In the genomic region with DNA sequence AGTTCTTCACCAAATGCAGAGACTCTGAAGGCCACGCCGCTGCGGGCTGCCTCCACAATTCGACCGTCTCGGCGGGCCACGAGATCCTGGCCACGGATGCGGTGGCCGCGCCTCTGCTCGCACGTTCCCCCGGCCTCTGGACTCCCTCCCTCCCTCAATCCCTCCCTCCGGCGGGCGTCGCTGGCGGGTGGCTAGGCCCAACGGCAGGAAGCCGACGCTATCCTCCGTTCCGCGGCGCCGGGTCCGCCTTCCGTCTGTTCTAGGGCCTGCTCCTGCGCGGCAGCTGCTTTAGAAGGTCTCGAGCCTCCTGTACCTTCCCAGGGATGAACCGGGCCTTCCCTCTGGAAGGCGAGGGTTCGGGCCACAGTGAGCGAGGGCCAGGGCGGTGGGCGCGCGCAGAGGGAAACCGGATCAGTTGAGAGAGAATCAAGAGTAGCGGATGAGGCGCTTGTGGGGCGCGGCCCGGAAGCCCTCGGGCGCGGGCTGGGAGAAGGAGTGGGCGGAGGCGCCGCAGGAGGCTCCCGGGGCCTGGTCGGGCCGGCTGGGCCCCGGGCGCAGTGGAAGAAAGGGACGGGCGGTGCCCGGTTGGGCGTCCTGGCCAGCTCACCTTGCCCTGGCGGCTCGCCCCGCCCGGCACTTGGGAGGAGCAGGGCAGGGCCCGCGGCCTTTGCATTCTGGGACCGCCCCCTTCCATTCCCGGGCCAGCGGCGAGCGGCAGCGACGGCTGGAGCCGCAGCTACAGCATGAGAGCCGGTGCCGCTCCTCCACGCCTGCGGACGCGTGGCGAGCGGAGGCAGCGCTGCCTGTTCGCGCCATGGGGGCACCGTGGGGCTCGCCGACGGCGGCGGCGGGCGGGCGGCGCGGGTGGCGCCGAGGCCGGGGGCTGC, we compare ENCODE assay signal across 8 cellular contexts. TPM values are rescaled to one million over a fixed set of nuclear protein-coding genes. Genes with fewer than 3 reads are reported as not detected.
DNase-seq lines count a peak whose midpoint lies in the region; ATAC-seq and TF ChIP-seq lines count a peak whose summit lies in the region.

A gene with protein sequence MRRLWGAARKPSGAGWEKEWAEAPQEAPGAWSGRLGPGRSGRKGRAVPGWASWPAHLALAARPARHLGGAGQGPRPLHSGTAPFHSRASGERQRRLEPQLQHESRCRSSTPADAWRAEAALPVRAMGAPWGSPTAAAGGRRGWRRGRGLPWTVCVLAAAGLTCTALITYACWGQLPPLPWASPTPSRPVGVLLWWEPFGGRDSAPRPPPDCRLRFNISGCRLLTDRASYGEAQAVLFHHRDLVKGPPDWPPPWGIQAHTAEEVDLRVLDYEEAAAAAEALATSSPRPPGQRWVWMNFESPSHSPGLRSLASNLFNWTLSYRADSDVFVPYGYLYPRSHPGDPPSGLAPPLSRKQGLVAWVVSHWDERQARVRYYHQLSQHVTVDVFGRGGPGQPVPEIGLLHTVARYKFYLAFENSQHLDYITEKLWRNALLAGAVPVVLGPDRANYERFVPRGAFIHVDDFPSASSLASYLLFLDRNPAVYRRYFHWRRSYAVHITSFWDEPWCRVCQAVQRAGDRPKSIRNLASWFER (plus strand): TSS at position 227 of the 887 bp plus-strand sequence. CDS start 213 bp downstream, at position 440.

- H3K4me1 Mint-ChIP-seq in neural crest cell = peaks cover 31% of the 10 kb centered on the region

- peak within 1 kb of the TSS; percentile 64 for H3K4me3 ChIP-seq in HUES64 (ENCODE audit: low read length)

- DNase-seq in DMS53 treated with DMSO at 0.1 percent for 48 hours (lab: John Stamatoyannopoulos, UW; ENCODE audit: unreplicated experiment) = peak; percentile 95
- DNase-seq in RPMI7951 (ENCODE audit: low read depth) = peak; percentile 86
- DNase-seq in activated effector memory CD4-positive, alpha-beta T cell treated with anti-CD3 and anti-CD28 coated beads, Interleukin-2, amount 50 U/mL, for 16 hours = peak; percentile 90
- DNase-seq in fibroblast of the conjunctiva (ENCODE audit: low read depth) = peak; percentile 55
- DNase-seq in neural crest cell (ENCODE audit: low read depth, low spot score) = peak; percentile 70
- DNase-seq in stromal cell of bone marrow (ENCODE audit: low read depth) = peak; percentile 67

- peak; percentile 88 for ATAC-seq in GM21515 (IDR thresholded peaks at IDR 0.05; ENCODE audit: unreplicated experiment)

- H3K27me3 Mint-ChIP-seq in neural crest cell (ENCODE audit: low read depth) = peaks cover 11% of the 10 kb centered on the region

- H3K27ac Mint-ChIP-seq in neural crest cell (ENCODE audit: unreplicated experiment) = peak within 1 kb of the TSS; percentile 99

- WGBS in HUES64 = under 1% methylated on average over 101 of the region's 101 CpGs

- peaks cover 2% of the 10 kb centered on the region for H3K36me3 Mint-ChIP-seq in neural crest cell (ENCODE audit: low read depth)

- H3K9me3 ChIP-seq in HUES64 (ENCODE audit: insufficient read depth, low read depth, low read length) = no peaks in the 10 kb centered on the region

- peak within 1 kb of the TSS; percentile 92 for H3K4me3 Mint-ChIP-seq in neural crest cell

- peaks cover 50% of the 10 kb centered on the region for H3K27me3 ChIP-seq in HUES64 (ENCODE audit: insufficient read depth, low read length)

- H3K4me1 ChIP-seq in HUES64 (ENCODE audit: insufficient read depth, low read length) = peaks cover 13% of the 10 kb centered on the region

- H3K27ac ChIP-seq in HUES64 (ENCODE audit: low read depth, low read length) = peak within 1 kb of the TSS; percentile 84

- no peaks in the 10 kb centered on the region for H3K9me3 Mint-ChIP-seq in neural crest cell

- peak within 1 kb of the TSS; percentile 83 for H3K9ac ChIP-seq in HUES64 (ENCODE audit: low read depth, low read length)

- H3K36me3 ChIP-seq in HUES64 (ENCODE audit: insufficient read depth, low read length) = no peaks in the 10 kb centered on the region

- TF ChIP-seq CTCF in neural crest cell (conservative IDR thresholded peaks at IDR 0.05) = peak; percentile 7

RNA-seq across cellular contexts. Expression of the gene that starts here (rescaled TPM):
- polyA plus RNA-seq in HUES64 (2013, experiment 1 of 2) = 2.1 TPM
- polyA plus RNA-seq in HUES64 (2013, experiment 2 of 2) = 2.2 TPM
- 2.4 TPM in 2 replicates for total RNA-seq in RPMI7951 (2014; rRNA removed; shearing (Covaris generic))
- total RNA-seq in neural crest cell = 5.2 and 5.9 TPM in 2 replicates

Comparison
In these comparisons a context has a peak if more than half of its experiments do, and no peak if none do; other contexts are left out.
1. Peak in every context shown above with its lines: DNase-seq, ATAC-seq, H3K4me3 ChIP-seq and H3K27ac ChIP-seq.